24 cellular contexts compared by ENCODE assay signal in the genomic region with DNA sequence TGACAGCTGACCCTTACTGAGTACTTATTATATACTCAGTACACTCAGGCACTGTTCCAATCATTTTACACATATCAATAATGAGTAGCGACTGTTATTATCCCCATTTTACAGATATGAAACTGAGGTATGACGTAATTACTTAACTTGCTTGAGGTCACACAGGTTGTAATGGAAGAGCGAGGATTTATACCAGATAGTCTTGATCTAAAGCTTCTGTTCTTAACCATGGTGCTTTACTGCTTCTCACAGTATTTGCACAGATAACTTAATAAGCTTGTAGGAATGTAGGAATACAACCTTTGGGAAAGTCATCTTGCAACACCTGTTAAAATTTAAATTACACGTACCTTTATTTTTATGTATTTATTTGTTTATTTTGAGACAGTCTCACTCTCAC. TPM values are rescaled to one million over a fixed set of nuclear protein-coding genes. Genes with fewer than 3 reads are reported as not detected.
DNase-seq lines count a peak whose midpoint lies in the region; ATAC-seq, FAIRE-seq and TF ChIP-seq lines count a peak whose summit lies in the region.
"Had no signal": no experiment of that assay in that cellular context is flagged by ENCODE, and none has a peak within 500 bp of the region (broad histone marks: within the 10 kb centered on the region; RNA-seq: fewer than 3 reads in every experiment).

No MANE protein-coding gene starts in this region.

- SMC1A ChIA-PET in GM12878 (lab: Charles Lee; ENCODE audit: uncharacterized antibody, unreplicated experiment) = interaction anchor here (0.6 to 1.4 kb wide), 2 partner anchors 16 to 141 kb away, joined by 3 read pairs; no protein-coding TSS in a partner anchor

- TF ChIP-seq RAD21 in GM12878 (IDR thresholded peaks at IDR 0.05; ENCODE audit: insufficient read depth, low read depth, low read length) = no peak

- POLR2A ChIA-PET in GM12878 (lab: Charles Lee) = interaction anchor here (0.6 kb wide), 1 partner anchor 257 kb away, joined by 3 read pairs; no protein-coding TSS in a partner anchor

- no peak for ATAC-seq in GM12878

- no peak for FAIRE-seq in GM12878 (lab: Jason Lieb, UNC)
- FAIRE-seq: GM12892, H54 had no signal

- no peak overlapping the region for H3K4me2 ChIP-seq in GM12878 (ENCODE audit: control insufficient read depth, insufficient read depth)
- no peak overlapping the region for H3K4me2 ChIP-seq in hepatocyte
- H3K4me2 ChIP-seq: KMS-11 had no signal

- H3K79me2 ChIP-seq in GM12878 (ENCODE audit: control insufficient read depth, insufficient read depth, low read length) (no peaks in the 10 kb centered on the region), hepatocyte (no peaks in the 10 kb centered on the region)

- H3K9ac ChIP-seq in GM12878 (ENCODE audit: control insufficient read depth, insufficient read depth, low read length) = no peak overlapping the region
- H3K9ac ChIP-seq: KMS-11 had no signal

- in situ Hi-C loops in GM12878 (cut with MboI) = no loop called here

- RAD21 ChIA-PET in GM12878 (lab: Charles Lee; ENCODE audit: unreplicated experiment) = no interaction called here

- 40% methylated on average over 4 of the region's 4 CpGs for WGBS in GM12878 (ENCODE audit: insufficient coverage, insufficient replicate concordance, low lambda C conversion rate, missing lambda C conversion rate)
- WGBS in hepatocyte (ENCODE audit: low lambda C conversion rate, missing lambda C conversion rate) = 71% methylated on average over 4 of the region's 4 CpGs

- H3K4me1 ChIP-seq in GM12878 (ENCODE audit: control insufficient read depth, insufficient read depth, low read length) (no peaks in the 10 kb centered on the region), hepatocyte (ENCODE audit: insufficient read depth) (no peaks in the 10 kb centered on the region)
- H3K4me1 ChIP-seq: SJSA1 had no signal

- no peak overlapping the region for H3K27ac ChIP-seq in GM12878 (ENCODE audit: control insufficient read depth, insufficient read depth)
- H3K27ac ChIP-seq in hepatocyte = peak overlapping the region; percentile 66
- H3K27ac ChIP-seq: KMS-11, SJSA1 had no signal

- no peaks in the 10 kb centered on the region for H3K27me3 ChIP-seq in GM12878 (replicated peaks in 1 of 2; ENCODE audit: control insufficient read depth in 2 of 2, insufficient read depth in 2 of 2, low read length in 1 of 2)
- H3K27me3 ChIP-seq in hepatocyte = no peaks in the 10 kb centered on the region
- H3K27me3 ChIP-seq: SJSA1 had no signal

- H2AFZ ChIP-seq in GM12878 (ENCODE audit: control insufficient read depth, low read depth, low read length) = no peak overlapping the region
- no peak overlapping the region for H2AFZ ChIP-seq in hepatocyte

- peak; percentile 31 for DNase-seq in DMS53 (lab: John Stamatoyannopoulos, UW)
- no peak for DNase-seq in DMS53 treated with DMSO at 0.1 percent for 48 hours (lab: John Stamatoyannopoulos, UW; ENCODE audit: unreplicated experiment)
- DNase-seq in HT-29 (ENCODE audit: low spot score) = peak; percentile 27
- no peak for DNase-seq in GM12878 (ENCODE audit: low read depth, low spot score)
- DNase-seq in hepatocyte (ENCODE audit: low spot score) = no peak
- no peak for DNase-seq in COR-L47 (lab: John Stamatoyannopoulos, UW)
- DNase-seq in NCI-H187 (lab: John Stamatoyannopoulos, UW) = no peak
- DNase-seq in stimulated activated CD4-positive, alpha-beta T cell treated with anti-CD3 and anti-CD28 coated beads, Interleukin-4, amount 100 ng/mL, for 1 hour = no peak
- DNase-seq: 8988T; CD4-positive, alpha-beta T cell; DMS79 treated with DMSO at 0.1 percent for 48 hours; GF-D8; IMR-90; NCI-H1105; NCI-H146; NCI-H2029; NCI-H446; NCI-H524 treated with DMSO at 0.1 percent for 48 hours; Right ventricle myocardium superior; RPMI8226 had no signal

- CTCF ChIA-PET in GM12878 (lab: Yijun Ruan, JAX) = interaction anchor here (1.3 kb wide), 1 partner anchor 11 kb away, joined by 4 read pairs; no protein-coding TSS in a partner anchor

- H3K9me2 ChIP-seq in hepatocyte (replicated peaks; ENCODE audit: insufficient read depth) = no peaks in the 10 kb centered on the region

- intact Hi-C loops in GM12878 (cut with micrococcal nuclease; ENCODE audit: unreplicated experiment) = no loop called here

- TF ChIP-seq CTCF in GM12878 (IDR thresholded peaks at IDR 0.05 in 2 of 3, conservative IDR thresholded peaks at IDR 0.05 in 1 of 3; ENCODE audit: control insufficient read depth in 2 of 3, extremely low read depth in 1 of 3, insufficient read depth in 1 of 3, low read depth in 3 of 3, low read length in 3 of 3) (no peak), hepatocyte (IDR thresholded peaks at IDR 0.05; ENCODE audit: poor library complexity) (no peak)

- no peak for TF ChIP-seq EP300 in GM12878 (IDR thresholded peaks at IDR 0.05; ENCODE audit: borderline replicate concordance in 1 of 2, control insufficient read depth in 1 of 2, low read depth in 2 of 2, low read length in 2 of 2)

- no peaks in the 10 kb centered on the region for H3K36me3 ChIP-seq in GM12878 (ENCODE audit: control insufficient read depth in 2 of 2, insufficient read depth in 2 of 2, low read length in 1 of 2)
- H3K36me3 ChIP-seq in hepatocyte (replicated peaks; ENCODE audit: insufficient read depth, low read depth) = no peaks in the 10 kb centered on the region
- H3K36me3 ChIP-seq: SJSA1 had no signal

- H3K4me3 ChIP-seq in GM12878 (no peak overlapping the region), hepatocyte (no peak overlapping the region)
- H3K4me3 ChIP-seq: SJSA1 had no signal

- H4K20me1 ChIP-seq in GM12878 (ENCODE audit: control insufficient read depth, insufficient read depth) (no peaks in the 10 kb centered on the region), hepatocyte (ENCODE audit: insufficient read depth, poor library complexity, severe bottlenecking) (no peaks in the 10 kb centered on the region)

- no peaks in the 10 kb centered on the region for H3K9me3 ChIP-seq in GM12878 (replicated peaks; ENCODE audit: control insufficient read depth, insufficient read depth, low read length)
- no peaks in the 10 kb centered on the region for H3K9me3 ChIP-seq in hepatocyte (ENCODE audit: low read depth)
- H3K9me3 ChIP-seq: SJSA1 had no signal

- no peak for TF ChIP-seq POLR2A in GM12878 (IDR thresholded peaks at IDR 0.05; ENCODE audit: low read depth, low read length)

- no TSS peak for BruUV-seq in GM12878 (replicated peaks; lab: Mats Ljungman, UMichigan)

TF ChIP-seq in GM12878, 131 proteins besides CTCF, POLR2A, EP300 and RAD21 (continues in another document):
- TF ChIP-seq, protein P1, sequence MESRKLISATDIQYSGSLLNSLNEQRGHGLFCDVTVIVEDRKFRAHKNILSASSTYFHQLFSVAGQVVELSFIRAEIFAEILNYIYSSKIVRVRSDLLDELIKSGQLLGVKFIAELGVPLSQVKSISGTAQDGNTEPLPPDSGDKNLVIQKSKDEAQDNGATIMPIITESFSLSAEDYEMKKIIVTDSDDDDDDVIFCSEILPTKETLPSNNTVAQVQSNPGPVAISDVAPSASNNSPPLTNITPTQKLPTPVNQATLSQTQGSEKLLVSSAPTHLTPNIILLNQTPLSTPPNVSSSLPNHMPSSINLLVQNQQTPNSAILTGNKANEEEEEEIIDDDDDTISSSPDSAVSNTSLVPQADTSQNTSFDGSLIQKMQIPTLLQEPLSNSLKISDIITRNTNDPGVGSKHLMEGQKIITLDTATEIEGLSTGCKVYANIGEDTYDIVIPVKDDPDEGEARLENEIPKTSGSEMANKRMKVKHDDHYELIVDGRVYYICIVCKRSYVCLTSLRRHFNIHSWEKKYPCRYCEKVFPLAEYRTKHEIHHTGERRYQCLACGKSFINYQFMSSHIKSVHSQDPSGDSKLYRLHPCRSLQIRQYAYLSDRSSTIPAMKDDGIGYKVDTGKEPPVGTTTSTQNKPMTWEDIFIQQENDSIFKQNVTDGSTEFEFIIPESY (IDR thresholded peaks at IDR 0.05) = no peak

RNA-seq across cellular contexts. Expression of a gene that starts 31.7 kb away (rescaled TPM):
- 9.0 and 9.9 TPM in 2 replicates for total RNA-seq in HT-29 (2014; rRNA removed; shearing (Covaris generic))
- 54.0 and 135 TPM in 2 replicates for total RNA-seq in GM12878 (2013; cell fraction: nucleolus; rRNA removed)
- total RNA-seq in GM12878 (2014; rRNA removed) = 13.1 and 16.5 TPM in 2 replicates
- 24.2 and 24.6 TPM in 2 replicates for total RNA-seq in GM12878 (2014; rRNA removed; fragmentation: Illumina TruSeq; extraction: Trizol)
- 15.9 and 16.8 TPM in 2 replicates for total RNA-seq in GM12878 (2021)
- polyA plus RNA-seq in GM12878 (2011; ENCODE audit: low read depth) = 3.5 TPM
- 23.3 and 37.4 TPM in 2 replicates for polyA plus RNA-seq in GM12878 (2011; rRNA removed)
- polyA plus RNA-seq in GM12878 (2011; cell fraction: cytosol; rRNA removed) = 16.6 and 21.6 TPM in 2 replicates
- 12.2 and 13.3 TPM in 2 replicates for polyA plus RNA-seq in GM12878 (2011; cell fraction: nucleus; rRNA removed)
- polyA plus RNA-seq in GM12878 (2012) = 5.6 and 9.4 TPM in 2 replicates
- polyA plus RNA-seq in GM12878 (2014; fragmentation: Illumina TruSeq; extraction: Trizol) = 10.7 and 12.8 TPM in 2 replicates
- polyA plus RNA-seq in GM12878 (2014; fragmentation: Nextera tagmentation; extraction: Ambion mirVana) = 1 to 10 TPM; 7.2 to 9.1 TPM
- 8.6 and 117 TPM in 2 replicates for polyA plus RNA-seq in GM12878 (2014; rRNA removed)
- polyA plus RNA-seq in GM12878 (2016; fragmentation: Nextera tagmentation; extraction: Ambion mirVana) = 10 to 100 TPM in 1 of 2 experiments, 1 to 10 TPM in 1; 9.2 to 12.7 TPM
- 37.5 and 61.0 TPM in 2 replicates for polyA minus RNA-seq in GM12878 (2011; rRNA and poly(A)+ RNA removed)
- polyA minus RNA-seq in GM12878 (2011; cell fraction: cytosol; rRNA and poly(A)+ RNA removed) = 11.4 and 14.7 TPM in 2 replicates
- polyA minus RNA-seq in GM12878 (2011; cell fraction: nucleus; rRNA and poly(A)+ RNA removed) = 50.2 and 102 TPM in 2 replicates
- 36.3 and 52.0 TPM in 2 replicates for total RNA-seq in hepatocyte
- 24.6 and 26.7 TPM in 2 replicates for polyA plus RNA-seq in hepatocyte

RNA-seq across cellular contexts. Expression of a gene that starts 50.8 kb away (rescaled TPM):
- total RNA-seq in HT-29 (2014; rRNA removed; shearing (Covaris generic)) = 1.1 and 1.6 TPM in 2 replicates
- total RNA-seq in GM12878 (2013; cell fraction: nucleolus; rRNA removed) = 0.04 and 0.22 TPM in 2 replicates
- total RNA-seq in GM12878 (2014; rRNA removed) = under 0.01 TPM in 1 of 2 replicates, not detected in the other
- total RNA-seq in GM12878 (2014; rRNA removed; fragmentation: Illumina TruSeq; extraction: Trizol) = under 0.01 TPM in 1 of 2 replicates, not detected in the other
- total RNA-seq in GM12878 (2021) = 0.05 and 0.13 TPM in 2 replicates
- polyA plus RNA-seq in GM12878 (2011; ENCODE audit: low read depth) = not detected
- polyA plus RNA-seq in GM12878 (2011; rRNA removed) = 0.01 TPM in 2 replicates
- 0.03 TPM in 2 replicates for polyA plus RNA-seq in GM12878 (2011; cell fraction: cytosol; rRNA removed)
- 0.01 and 0.03 TPM in 2 replicates for polyA plus RNA-seq in GM12878 (2011; cell fraction: nucleus; rRNA removed)
- not detected in 2 replicates for polyA plus RNA-seq in GM12878 (2012)
- polyA plus RNA-seq in GM12878 (2014; fragmentation: Illumina TruSeq; extraction: Trizol) = not detected in 2 replicates
- not detected for polyA plus RNA-seq in GM12878 (2014; fragmentation: Nextera tagmentation; extraction: Ambion mirVana)
- 0.01 TPM in 1 of 2 replicates, not detected in the other for polyA plus RNA-seq in GM12878 (2014; rRNA removed)
- not detected for polyA plus RNA-seq in GM12878 (2016; fragmentation: Nextera tagmentation; extraction: Ambion mirVana)
- polyA minus RNA-seq in GM12878 (2011; rRNA and poly(A)+ RNA removed) = 0.05 and 0.07 TPM in 2 replicates
- polyA minus RNA-seq in GM12878 (2011; cell fraction: cytosol; rRNA and poly(A)+ RNA removed) = 0.13 and 0.31 TPM in 2 replicates
- under 0.01 and 0.10 TPM in 2 replicates for polyA minus RNA-seq in GM12878 (2011; cell fraction: nucleus; rRNA and poly(A)+ RNA removed)
- total RNA-seq in hepatocyte = 17.6 and 18.9 TPM in 2 replicates
- polyA plus RNA-seq in hepatocyte = 6.8 and 7.7 TPM in 2 replicates
- total RNA-seq: CD4-positive, alpha-beta T cell had no signal

Comparison
In these comparisons a context has a peak if more than half of its experiments do, and no peak if none do; other contexts are left out.
1. DNase-seq: peak in DMS53 (single experiment) and HT-29 (single experiment); none in DMS53 treated with DMSO at 0.1 percent for 48 hours (single experiment), GM12878 (single experiment), hepatocyte (single experiment), COR-L47 (single experiment), NCI-H187 (0 of 2) and stimulated activated CD4-positive, alpha-beta T cell treated with anti-CD3 and anti-CD28 coated beads, Interleukin-4, amount 100 ng/mL, for 1 hour (single experiment).